In the genomic region with DNA sequence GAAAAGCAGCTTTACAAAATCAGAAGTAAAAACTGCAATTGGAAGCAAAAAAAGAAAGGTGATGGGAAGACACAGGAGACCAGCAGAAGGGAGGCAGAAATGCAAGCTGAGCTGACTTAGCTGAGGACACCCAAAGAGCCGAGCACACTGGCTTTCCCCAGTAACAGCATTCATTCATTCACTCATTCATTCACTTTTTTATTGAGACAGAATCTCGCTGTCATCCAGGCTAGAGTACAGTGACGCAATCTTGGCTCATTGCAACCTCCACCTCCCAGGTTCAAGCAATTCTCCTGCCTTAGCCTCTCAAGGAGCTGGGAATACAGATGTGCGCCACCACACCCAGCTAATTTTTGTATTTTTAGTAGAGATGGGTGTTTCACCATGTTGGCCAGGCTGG, we compare ENCODE assay signal across 28 cellular contexts. TPM values are rescaled to one million over a fixed set of nuclear protein-coding genes. Genes with fewer than 3 reads are reported as not detected.
"Had no signal": no experiment of that assay in that cellular context is flagged by ENCODE, and none has a peak within 500 bp of the region (broad histone marks: within the 10 kb centered on the region; RNA-seq: fewer than 3 reads in every experiment).

No MANE protein-coding gene starts in this region.

- H3K4me1 ChIP-seq: esophagus muscularis mucosa, foreskin keratinocyte, gastroesophageal sphincter, heart left ventricle, pancreas, stomach, thyroid gland had no signal

- H3K27ac ChIP-seq: epithelial cell of prostate, esophagus muscularis mucosa, foreskin keratinocyte, gastroesophageal sphincter, heart left ventricle, hepatocyte, neutrophil, pancreas, stomach, thyroid gland had no signal

- H2AFZ ChIP-seq: hepatocyte had no signal

- H3K9me3 ChIP-seq: esophagus muscularis mucosa, gastroesophageal sphincter, heart left ventricle, mucosa of descending colon, neutrophil, pancreas, stomach, thyroid gland had no signal

- H3K4me3 ChIP-seq: dorsolateral prefrontal cortex, esophagus muscularis mucosa, gastroesophageal sphincter, heart left ventricle, hepatocyte, lung, mucosa of descending colon, pancreas, smooth muscle cell, stomach, thyroid gland had no signal

- FAIRE-seq: colon, kidney, pancreas had no signal

- DNase-seq: dorsolateral prefrontal cortex; effector CD4-positive, alpha-beta T cell; heart left ventricle; kidney; mucosa of descending colon; naive B cell; pancreas; stimulated activated CD4-positive, alpha-beta T cell treated with anti-CD3 and anti-CD28 coated beads, Interleukin-12 subunit alpha, Interleukin-12 subunit beta, amount 100 ng/mL, for 4 hours; stimulated activated CD4-positive, alpha-beta T cell treated with anti-CD3 and anti-CD28 coated beads, Interleukin-1b, Interleukin-23, amount 100 ng/mL, for 48 hours; stimulated activated CD4-positive, alpha-beta T cell treated with anti-CD3 and anti-CD28 coated beads, Interleukin-4, amount 100 ng/mL, for 1 hour; stimulated activated CD8-positive, alpha-beta memory T cell treated with anti-CD3 and anti-CD28 coated beads, Interleukin-4, amount 100 ng/mL, for 48 hours; stimulated activated naive CD4-positive, alpha-beta T cell treated with Interleukin-2 at 50 U/mL for 16 hours; stomach; thyroid gland had no signal

- H3K79me2 ChIP-seq: hepatocyte had no signal

- H3K27me3 ChIP-seq: dorsolateral prefrontal cortex, esophagus muscularis mucosa, foreskin keratinocyte, gastroesophageal sphincter, heart left ventricle, hepatocyte, neutrophil, pancreas, stomach, thyroid gland had no signal

- ATAC-seq: foreskin keratinocyte; gastroesophageal sphincter; heart left ventricle; left lobe of liver; mucosa of descending colon; natural killer cell treated with Interleukin-12 subunit alpha and Interleukin-12 subunit beta and Interleukin-15 and Interleukin-18, amount 100 ng/mL, for 72 hours; pancreas; sciatic nerve had no signal

- H3K4me2 ChIP-seq: hepatocyte, smooth muscle cell had no signal

RNA-seq across cellular contexts. Expression of gene ANGPTL7, which starts 8.2 kb away (rescaled TPM):
- total RNA-seq: foreskin keratinocyte; left lobe of liver; liver; mesothelial cell of epicardium; natural killer cell treated with Interleukin-12 subunit alpha and Interleukin-12 subunit beta and Interleukin-15 and Interleukin-18, amount 100 ng/mL, for 72 hours; smooth muscle cell had no signal
- polyA plus RNA-seq: foreskin keratinocyte had no signal
